In genomic region chr12:104180389-104180788, GRCh38 we compare ENCODE assay signal across 28 cellular contexts. TPM values are rescaled to one million over a fixed set of nuclear protein-coding genes. Genes with fewer than 3 reads are reported as not detected.
DNase-seq lines count a peak whose midpoint lies in the region; ATAC-seq and TF ChIP-seq lines count a peak whose summit lies in the region.
"Had no signal": no experiment of that assay in that cellular context is flagged by ENCODE, and none has a peak within 500 bp of the region (broad histone marks: within the 10 kb centered on the region; RNA-seq: fewer than 3 reads in every experiment).

No MANE protein-coding gene starts in this region.

- H3K23ac ChIP-seq in H9 (ENCODE audit: insufficient read length, low read depth, low read length) = no peak overlapping the region

- no peak overlapping the region for H4K91ac ChIP-seq in H9 (ENCODE audit: insufficient read length, low read depth, low read length)

- peaks cover 14 to 15% of the 10 kb centered on the region in 2 experiments; a peak in 4 of 5 replicates for H3K9me3 Mint-ChIP-seq in H9
- H3K9me3 Mint-ChIP-seq: activated T-cell treated with anti-CD3 and anti-CD28 coated beads, Interleukin-2, amount 50 U/mL, for 4 hours; immature natural killer cell had no signal

- peak; percentile 42 for DNase-seq in M059J (ENCODE audit: low read depth)
- peak; percentile 11 for DNase-seq in brain microvascular endothelial cell
- peak; percentile 52 for DNase-seq in iris pigment epithelial cell (ENCODE audit: low read depth)
- DNase-seq in thoracic aorta (ENCODE audit: low spot score) = no peak
- DNase-seq in A673 (ENCODE audit: low spot score) = no peak
- no peak for DNase-seq in H9
- no peak for DNase-seq in KBM-7
- DNase-seq in NCI-H2107 treated with DMSO at 0.1 percent for 48 hours (lab: John Stamatoyannopoulos, UW; ENCODE audit: unreplicated experiment) = no peak
- DNase-seq: activated CD4-positive, alpha-beta T cell treated with anti-CD3 and anti-CD28 coated beads, Interleukin-2, amount 10 ng/mL, durations not matched to agents 7 days and 5 days; activated gamma-delta T cell; activated T-cell treated with anti-CD3 and anti-CD28 coated beads, Interleukin-2, amount 50 U/mL, for 4 hours; C1 segment of cervical spinal cord; HCEC 1CT; immature natural killer cell; mesenchymal stem cell; MV-4-11; NCI-H146; NCI-H2107; NCI-H446; NCI-H748 treated with DMSO at 0.1 percent for 48 hours; right lobe of liver; stimulated activated CD4-positive, alpha-beta T cell treated with anti-CD3 and anti-CD28 coated beads, Interleukin-12 subunit alpha, Interleukin-12 subunit beta, amount 100 ng/mL, for 4 hours; stimulated activated CD4-positive, alpha-beta T cell treated with anti-CD3 and anti-CD28 coated beads, Interleukin-4, amount 100 ng/mL, for 1 hour; T1000; upper lobe of right lung had no signal

- no CpG with 5 or more reads among the region's 6 CpGs for WGBS in H9 (ENCODE audit: extremely low coverage, insufficient read length, low lambda C conversion rate)

- no peaks in the 10 kb centered on the region for H3K27me3 ChIP-seq in brain microvascular endothelial cell (replicated peaks)
- no peaks in the 10 kb centered on the region for H3K27me3 ChIP-seq in thoracic aorta (replicated peaks; ENCODE audit: insufficient read depth)
- H3K27me3 ChIP-seq in A673 (replicated peaks; ENCODE audit: insufficient read depth, low read depth, low read length, poor library complexity) = no peaks in the 10 kb centered on the region
- H3K27me3 ChIP-seq in H9 (ENCODE audit: insufficient read depth, low read length) = no peaks in the 10 kb centered on the region
- H3K27me3 ChIP-seq: right lobe of liver, upper lobe of right lung had no signal

- H3K56ac ChIP-seq in H9 (ENCODE audit: insufficient read length, low read depth, low read length) = no peak overlapping the region

- BruUV-seq in A673 (replicated peaks; lab: Mats Ljungman, UMichigan) = no TSS peak

- CTCF ChIA-PET in A673 (lab: Charles Lee) = no interaction called here

- H3K4me1 Mint-ChIP-seq in H9 = no peaks in the 10 kb centered on the region
- H3K4me1 Mint-ChIP-seq: immature natural killer cell had no signal

- H4K5ac ChIP-seq in H9 (ENCODE audit: insufficient read length, low read depth, low read length) = no peak overlapping the region

- in situ Hi-C loops in brain microvascular endothelial cell (cut with HindIII; ENCODE audit: low pct_ligation_motif_present, low sequenced_read_pairs) = no loop called here
- in situ Hi-C loops in KBM-7 (cut with MboI; ENCODE audit: low pct_unique_long_range_greater_than_20kb, low sequenced_read_pairs) = loop anchor here (25.0 kb wide), 1 partner anchor 1207 kb away; no protein-coding TSS in a partner anchor

- no peak overlapping the region for H3K4ac ChIP-seq in H9 (ENCODE audit: low read depth, low read length)

- no peaks in the 10 kb centered on the region for H4K20me1 ChIP-seq in H9 (ENCODE audit: control insufficient read depth, insufficient read depth, insufficient read length)

- no peak overlapping the region for H4K8ac ChIP-seq in H9 (replicated peaks; ENCODE audit: insufficient read length, low read depth, low read length)

- ATAC-seq in thoracic aorta (ENCODE audit: insufficient number of reproducible peaks, low FRiP score, low read depth) = no peak
- ATAC-seq: activated T-cell treated with anti-CD3 and anti-CD28 coated beads, Interleukin-2, amount 50 U/mL, for 4 hours; left lobe of liver; upper lobe of right lung had no signal

- POLR2A ChIA-PET in A673 (lab: Charles Lee; ENCODE audit: low non-redundant PET) = no interaction called here

- H2BK20ac ChIP-seq in H9 (ENCODE audit: low read depth, low read length, poor library complexity, severe bottlenecking) = no peak overlapping the region

- no peak overlapping the region for H3T11ph ChIP-seq in H9 (ENCODE audit: low read length)

- no peaks in the 10 kb centered on the region for H3K79me1 ChIP-seq in H9 (ENCODE audit: insufficient read depth, low read depth, low read length, poor library complexity, severe bottlenecking)

- no peak overlapping the region for H3K18ac ChIP-seq in H9 (ENCODE audit: insufficient read length, low read depth, low read length)

- no peaks in the 10 kb centered on the region for H3K79me2 ChIP-seq in H9 (ENCODE audit: insufficient read depth, low read length)

- no peak overlapping the region for H3K27ac Mint-ChIP-seq in H9
- H3K27ac Mint-ChIP-seq: activated CD4-positive, alpha-beta T cell treated with anti-CD3 and anti-CD28 coated beads, Interleukin-2, amount 10 ng/mL, durations not matched to agents 7 days and 5 days; immature natural killer cell had no signal

- H3K4me3 ChIP-seq in brain microvascular endothelial cell (ENCODE audit: low read depth, low read length) = no peak overlapping the region
- no peak overlapping the region for H3K4me3 ChIP-seq in thoracic aorta
- H3K4me3 ChIP-seq in A673 (ENCODE audit: low read depth, low read length, poor library complexity, severe bottlenecking) = no peak overlapping the region
- H3K4me3 ChIP-seq: right lobe of liver, upper lobe of right lung had no signal

- no peak overlapping the region for H3K4me3 Mint-ChIP-seq in H9
- H3K4me3 Mint-ChIP-seq: activated CD4-positive, alpha-beta T cell treated with anti-CD3 and anti-CD28 coated beads, Interleukin-2, amount 10 ng/mL, durations not matched to agents 7 days and 5 days; activated T-cell treated with anti-CD3 and anti-CD28 coated beads, Interleukin-2, amount 50 U/mL, for 4 hours; immature natural killer cell; neural crest cell had no signal

- no peak overlapping the region for H2BK120ac ChIP-seq in H9 (ENCODE audit: low read depth, low read length, poor library complexity, severe bottlenecking)

- intact Hi-C loops in A673 (cut with micrococcal nuclease; ENCODE audit: unreplicated experiment) = loop anchor here (2.0 kb wide), 1 partner anchor 44 kb away; no protein-coding TSS in a partner anchor

- H2BK5ac ChIP-seq in H9 (ENCODE audit: insufficient read length, low read length) = no peak overlapping the region

- no peaks in the 10 kb centered on the region for H3K23me2 ChIP-seq in H9 (ENCODE audit: insufficient read length, low read depth, low read length, poor library complexity, severe bottlenecking)

- H2BK12ac ChIP-seq in H9 (ENCODE audit: insufficient read length, low read depth, low read length) = no peak overlapping the region

- H3K9me3 ChIP-seq in thoracic aorta = peaks cover 7% of the 10 kb centered on the region
- H3K9me3 ChIP-seq in A673 (ENCODE audit: low read depth, low read length, poor library complexity, severe bottlenecking) = no peaks in the 10 kb centered on the region
- H3K9me3 ChIP-seq in H9 (ENCODE audit: control insufficient read depth, low read depth, low read length) = no peaks in the 10 kb centered on the region
- H3K9me3 ChIP-seq: upper lobe of right lung had no signal

- H3K36me3 Mint-ChIP-seq in H9 (ENCODE audit: insufficient read depth in 1 of 3, low read depth in 3 of 3) = peaks cover 2 to 17% (median 10%) of the 10 kb centered on the region in 3 experiments; a peak in 5 of 7 replicates
- H3K36me3 Mint-ChIP-seq: immature natural killer cell had no signal

- TF ChIP-seq CTCF in brain microvascular endothelial cell (IDR thresholded peaks at IDR 0.05; ENCODE audit: low read depth, low read length, missing control alignments) (no peak), thoracic aorta (IDR thresholded peaks at IDR 0.05) (no peak), A673 (conservative IDR thresholded peaks at IDR 0.05; ENCODE audit: low read depth, low read length) (no peak), H9 (conservative IDR thresholded peaks at IDR 0.05) (no peak)

- no peak overlapping the region for H3K14ac ChIP-seq in H9 (ENCODE audit: insufficient read depth, low read length)

- H2AK5ac ChIP-seq in H9 (ENCODE audit: insufficient read length, low read length) = no peak overlapping the region

- H3K27me3 Mint-ChIP-seq in H9 (ENCODE audit: low read depth) = peaks cover 2% of the 10 kb centered on the region

- H3K4me2 ChIP-seq in H9 (ENCODE audit: insufficient read depth, insufficient read length, low read length) = no peak overlapping the region

- no peaks in the 10 kb centered on the region for H3K36me3 ChIP-seq in brain microvascular endothelial cell (replicated peaks)
- no peaks in the 10 kb centered on the region for H3K36me3 ChIP-seq in thoracic aorta
- H3K36me3 ChIP-seq in A673 (ENCODE audit: insufficient read depth, low read length, poor library complexity, severe bottlenecking) = no peaks in the 10 kb centered on the region
- H3K36me3 ChIP-seq: right lobe of liver, upper lobe of right lung had no signal

- no peak overlapping the region for H2BK15ac ChIP-seq in H9 (ENCODE audit: low read depth, low read length)

- no peak overlapping the region for H2AFZ ChIP-seq in H9 (ENCODE audit: low read length)

- H3K9ac ChIP-seq in H9 (ENCODE audit: extremely low read depth, insufficient read length, low read length) = no peak overlapping the region

- H3K27ac ChIP-seq in brain microvascular endothelial cell (no peak overlapping the region), thoracic aorta (peak overlapping the region; percentile 80 to 92), A673 (ENCODE audit: low read depth, low read length, poor library complexity, severe bottlenecking) (no peak overlapping the region), H9 (ENCODE audit: insufficient read length, low read depth, low read length) (no peak overlapping the region)
- H3K27ac ChIP-seq: HL-60, right lobe of liver, upper lobe of right lung had no signal

- H3K4me1 ChIP-seq in thoracic aorta (ENCODE audit: control insufficient read depth in 1 of 2, low read depth in 2 of 2) (peaks cover 46 to 71% of the 10 kb centered on the region in 2 donors), A673 (ENCODE audit: insufficient read depth, low read length, poor library complexity, severe bottlenecking) (no peaks in the 10 kb centered on the region), H9 (ENCODE audit: insufficient read depth, low read length) (no peaks in the 10 kb centered on the region)

RNA-seq across cellular contexts. Expression of gene TXNRD1, which starts 35.2 kb away (rescaled TPM):
- total RNA-seq in M059J (2014; rRNA removed; shearing (Covaris generic)) = 301 and 461 TPM in 2 replicates
- total RNA-seq in thoracic aorta (100 to 1,000 TPM; 269 to 332 TPM), A673 (2021) (196 and 226 TPM in 2 replicates), H9 (2021) (93.6 and 100 TPM in 2 replicates)

RNA-seq across cellular contexts. Expression of gene NFYB, which starts 42.4 kb away (rescaled TPM):
- total RNA-seq in M059J (2014; rRNA removed; shearing (Covaris generic)) = 29.7 and 34.8 TPM in 2 replicates
- total RNA-seq in thoracic aorta = 10 to 100 TPM; 56.2 to 73.4 TPM
- 28.1 and 29.0 TPM in 2 replicates for total RNA-seq in A673 (2021)
- total RNA-seq in H9 (2021) = 52.1 and 52.5 TPM in 2 replicates

Comparison
In these comparisons a context has a peak if more than half of its experiments do, and no peak if none do; other contexts are left out.
1. DNase-seq: peak in M059J (single experiment), brain microvascular endothelial cell (single experiment) and iris pigment epithelial cell (single experiment); none in thoracic aorta (single experiment), A673 (single experiment), H9 (single experiment), KBM-7 (single experiment) and NCI-H2107 treated with DMSO at 0.1 percent for 48 hours (single experiment).
2. H3K27ac ChIP-seq: peak in thoracic aorta (2 of 2); none in brain microvascular endothelial cell (single experiment), A673 (single experiment) and H9 (single experiment).